8 cellular contexts compared by ENCODE assay signal in the genomic region with DNA sequence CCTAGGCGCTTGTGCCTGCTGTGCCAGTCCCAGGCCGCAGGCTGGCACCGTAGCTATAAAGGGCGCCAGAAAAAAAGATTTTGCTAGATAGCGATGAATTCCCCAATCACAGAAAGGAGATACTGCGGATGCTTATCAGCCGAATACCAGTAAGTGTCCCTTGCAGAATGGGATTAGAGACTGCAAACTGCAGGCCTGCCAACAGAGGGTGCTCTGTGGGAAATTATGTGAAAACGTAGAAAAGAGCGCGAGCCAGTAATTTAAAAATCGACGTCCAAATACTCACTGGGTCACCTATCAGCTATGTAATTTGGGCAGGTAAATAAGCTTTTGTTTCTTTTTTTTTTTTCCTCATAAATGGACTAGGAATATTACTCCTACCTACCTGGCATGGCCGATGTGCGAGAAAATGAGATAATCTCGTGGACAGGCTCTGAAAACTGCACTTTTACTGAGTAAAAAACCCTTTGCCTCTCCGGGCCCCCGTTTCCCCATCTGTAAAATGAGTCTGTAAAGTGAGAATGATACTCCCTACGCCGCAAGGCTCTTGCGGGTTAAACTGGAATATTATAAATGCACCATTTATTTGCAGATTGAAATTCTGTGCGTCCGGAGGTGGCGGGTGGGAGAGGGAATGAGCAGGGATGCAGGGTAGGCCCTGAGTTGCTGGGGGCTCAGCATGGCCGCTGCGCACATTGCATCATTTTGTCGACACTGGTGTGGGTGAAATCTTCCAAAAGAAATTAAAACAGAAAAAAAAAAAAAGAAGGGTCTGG. TPM values are rescaled to one million over a fixed set of nuclear protein-coding genes. Genes with fewer than 3 reads are reported as not detected.
A peak's percentile ranks its signal among the peaks of the same experiment; 100 is the strongest.
DNase-seq lines count a peak whose midpoint lies in the region; ATAC-seq and TF ChIP-seq lines count a peak whose summit lies in the region.

No MANE protein-coding gene starts in this region.

- H3K36me3 Mint-ChIP-seq in CD14-positive monocyte, result peaks cover 5 to 17% of the 10 kb centered on the region in 2 donors

- H3K27ac ChIP-seq in RWPE1, result peak overlapping the region; percentile 99
- peak overlapping the region; percentile 73 to 75 for H3K27ac ChIP-seq in testis

- POLR2A ChIA-PET in RWPE1 (lab: Yijun Ruan, JAX; ENCODE audit: low non-redundant PET), result interaction anchor here (0.5 to 0.6 kb wide), 2 partner anchors 38 to 599 kb away, joined by 3 read pairs; no protein-coding TSS in a partner anchor

- WGBS in testis, 2 donors, result 6 to 7% methylated on average over 26 of the region's 26 CpGs

- DNase-seq in CD14-positive monocyte (ENCODE audit: low spot score), result peak; percentile 54
- DNase-seq in Kasumi-1 (lab: John Stamatoyannopoulos, UW), result peak; percentile 92 to 96
- DNase-seq in RWPE1 (ENCODE audit: low spot score), result peak; percentile 71
- peak; percentile 37 for DNase-seq in activated T-helper 9 cell treated with anti-CD3 and anti-CD28 coated beads, Interleukin-2, amount 50 U/mL, for 16 hours (ENCODE audit: low read depth)
- peak; percentile 73 for DNase-seq in fibroblast of villous mesenchyme (ENCODE audit: low read depth)
- peak; percentile 83 for DNase-seq in testis

- no peaks in the 10 kb centered on the region for H3K9me3 Mint-ChIP-seq in CD14-positive monocyte

- TF ChIP-seq CTCF in CD14-positive monocyte (IDR thresholded peaks at IDR 0.05) (peak; percentile 89), RWPE1 (conservative IDR thresholded peaks at IDR 0.05; ENCODE audit: low read depth) (peak; percentile 97), fibroblast of villous mesenchyme (IDR thresholded peaks at IDR 0.05; ENCODE audit: insufficient read depth, low read depth, low read length) (peak; percentile 87), testis (IDR thresholded peaks at IDR 0.05) (peak; percentile 56 to 92 (median 83))

- peak overlapping the region; percentile 56 for H2AFZ ChIP-seq in neuron (ENCODE audit: low read depth, low read length)

- intact Hi-C loops in CD14-positive monocyte (cut with micrococcal nuclease) (loop anchor here (2.0 to 5.0 kb wide), 2 partner anchors 41 kb away; a partner anchor contains a TSS), testis (cut with DNase I; ENCODE audit: low total_unique reads) (no loop called here)

- ATAC-seq in GM19467 (IDR thresholded peaks at IDR 0.05; ENCODE audit: unreplicated experiment), result peak; percentile 6

- H3K4me1 ChIP-seq in neuron (ENCODE audit: insufficient read depth, low read length) (peaks cover 6% of the 10 kb centered on the region), testis (peaks cover 4% of the 10 kb centered on the region)

- H3K4me1 Mint-ChIP-seq in CD14-positive monocyte, result peaks cover 23% of the 10 kb centered on the region

- H3K4me3 Mint-ChIP-seq in CD14-positive monocyte, result peak overlapping the region; percentile 96

- no peaks in the 10 kb centered on the region for H3K9me3 ChIP-seq in neuron (ENCODE audit: low read length)
- H3K9me3 ChIP-seq in testis, result no peaks in the 10 kb centered on the region

- H3K4me3 ChIP-seq in fibroblast of villous mesenchyme (ENCODE audit: low read depth, low read length), result peak overlapping the region; percentile 75
- peak overlapping the region; percentile 99 for H3K4me3 ChIP-seq in neuron (ENCODE audit: low read length)
- H3K4me3 ChIP-seq in testis, result peak overlapping the region; percentile 88 to 95

- peaks cover 0 to 2% (median 0%) of the 10 kb centered on the region in 3 donors for H3K27me3 Mint-ChIP-seq in CD14-positive monocyte (ENCODE audit: low read depth in 3 of 3)

- CTCF ChIA-PET in RWPE1 (lab: Yijun Ruan, JAX), result interaction anchor here (0.5 to 3.4 kb wide), 9 partner anchors 16 to 635 kb away, joined by 3 to 44 read pairs (median 5); no protein-coding TSS in a partner anchor

- H3K36me3 ChIP-seq in neuron (ENCODE audit: insufficient read depth, low read length), result peaks cover 9% of the 10 kb centered on the region
- H3K36me3 ChIP-seq in testis (ENCODE audit: low read depth, missing control alignments), result no peaks in the 10 kb centered on the region

- H3K27me3 ChIP-seq in neuron (ENCODE audit: insufficient read depth, low read length) (no peaks in the 10 kb centered on the region), testis (no peaks in the 10 kb centered on the region)

- peak overlapping the region in 4 of 7 donors; percentile 41 to 94 (median 78) for H3K27ac Mint-ChIP-seq in CD14-positive monocyte

- TF ChIP-seq POLR2A in testis (IDR thresholded peaks at IDR 0.05), result no peak

RNA-seq across cellular contexts. Expression of gene COG1, which starts 1.2 kb away (rescaled TPM):
- 1 to 10 TPM; 5.1 to 8.0 TPM for polyA plus RNA-seq in CD14-positive monocyte
- total RNA-seq in fibroblast of villous mesenchyme, result 25.9 and 26.7 TPM in 2 replicates
- total RNA-seq in testis, result 10 to 100 TPM; 56.3 to 58.3 TPM
- polyA plus RNA-seq in testis (ENCODE audit: insufficient read depth, low read depth, low replicate concordance), result 61.8 TPM

RNA-seq across cellular contexts. Expression of gene SSTR2, which starts 26.8 kb away (rescaled TPM):
- polyA plus RNA-seq in CD14-positive monocyte (not detected), testis (ENCODE audit: insufficient read depth, low read depth, low replicate concordance) (0.29 TPM)
- total RNA-seq in fibroblast of villous mesenchyme (not detected in 2 replicates), testis (under 1 TPM; 0.25 to 0.31 TPM)

Comparison
In these comparisons a context has a peak if more than half of its experiments do, and no peak if none do; other contexts are left out.
1. Peak in every context shown above with its lines: DNase-seq, ATAC-seq, H3K4me3 ChIP-seq and H3K27ac ChIP-seq.
2. DNase-seq: peak in every context shown above with its lines; median percentile 94 in Kasumi-1; 83 in testis; 73 in fibroblast of villous mesenchyme; 71 in RWPE1; 54 in CD14-positive monocyte; 37 in activated T-helper 9 cell treated with anti-CD3 and anti-CD28 coated beads, Interleukin-2, amount 50 U/mL, for 16 hours.